ENCODE assay signal across 8 cellular contexts in the genomic region with DNA sequence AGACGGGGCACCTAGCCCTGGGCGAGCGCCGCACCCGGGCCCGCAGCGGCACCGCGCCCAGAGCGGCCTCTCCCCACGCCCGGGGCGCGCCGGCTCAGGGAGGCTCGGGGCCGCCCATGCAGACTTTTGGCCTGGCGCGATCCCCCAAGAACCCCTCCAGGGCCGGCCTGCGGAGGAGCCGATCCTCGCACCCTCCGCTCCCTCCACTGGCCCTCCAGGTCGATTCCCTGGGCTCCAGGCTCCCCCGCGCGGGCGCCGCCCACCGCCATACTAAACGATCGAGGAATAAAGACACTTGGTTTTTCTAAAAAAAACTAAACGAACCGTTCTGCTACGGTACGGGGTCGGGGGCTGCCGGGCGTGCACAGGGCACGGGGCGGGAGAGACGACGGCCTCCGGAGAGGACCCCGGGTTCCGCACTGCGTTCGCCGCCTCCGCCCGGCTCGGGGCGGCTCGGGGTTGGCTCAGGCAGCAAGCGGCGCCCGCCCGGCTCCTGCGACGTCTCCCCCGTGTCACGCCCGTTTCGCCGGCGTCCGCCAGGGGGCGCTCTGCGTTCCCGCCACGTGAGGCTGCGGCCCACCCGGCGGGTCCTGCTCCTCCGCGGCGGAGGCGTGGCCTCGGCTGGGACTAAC. TPM values are rescaled to one million over a fixed set of nuclear protein-coding genes. Genes with fewer than 3 reads are reported as not detected.
DNase-seq lines count a peak whose midpoint lies in the region; ATAC-seq and TF ChIP-seq lines count a peak whose summit lies in the region.

No MANE protein-coding gene starts in this region.

- peak overlapping the region; percentile 56 for H2AFZ ChIP-seq in neural cell (ENCODE audit: low read depth, low read length)

- TF ChIP-seq POLR2A in Raji (IDR thresholded peaks at IDR 0.05; ENCODE audit: insufficient read depth, low read depth, low read length), result peak; percentile 64; the same call in 1 of the 2 replicates

- TF ChIP-seq RAD21 in neural cell (conservative IDR thresholded peaks at IDR 0.05), result peak; percentile 69

- H3K4me3 Mint-ChIP-seq in stimulated activated naive CD8-positive, alpha-beta T cell treated with anti-CD3 and anti-CD28 coated beads, Interleukin-15, amount 100 ng/mL, for 72 hours, result peak overlapping the region; percentile 91 to 95

- H4K20me1 ChIP-seq in neural cell (ENCODE audit: insufficient read depth), result no peaks in the 10 kb centered on the region

- in situ Hi-C loops in G401 (cut with HindIII; ENCODE audit: low sequenced_read_pairs), result no loop called here

- peak; percentile 89 for ATAC-seq in stimulated activated naive CD8-positive, alpha-beta T cell treated with anti-CD3 and anti-CD28 coated beads, Interleukin-15, amount 100 ng/mL, for 72 hours

- no peaks in the 10 kb centered on the region for H3K9me3 Mint-ChIP-seq in stimulated activated naive CD8-positive, alpha-beta T cell treated with anti-CD3 and anti-CD28 coated beads, Interleukin-15, amount 100 ng/mL, for 72 hours

- H3K36me3 ChIP-seq in H7 (replicated peaks; ENCODE audit: control insufficient read depth, insufficient read depth, low read length), result no peaks in the 10 kb centered on the region; the same call in 1 of the 2 replicates
- H3K36me3 ChIP-seq in neural cell (ENCODE audit: insufficient read depth, low read length), result no peaks in the 10 kb centered on the region

- H3K4me3 ChIP-seq in H7 (ENCODE audit: insufficient read depth, low read depth, low read length) (peak overlapping the region; percentile 58), neural cell (ENCODE audit: low read length) (peak overlapping the region; percentile 80)

- peak; percentile 45 for TF ChIP-seq EP300 in neural cell (conservative IDR thresholded peaks at IDR 0.05; ENCODE audit: poor library complexity, severe bottlenecking)

- H3K27ac ChIP-seq in neural cell (ENCODE audit: low read length), result peak overlapping the region; percentile 72

- no peaks in the 10 kb centered on the region for H3F3A ChIP-seq in neural cell (ENCODE audit: insufficient read depth, low read length, poor library complexity, severe bottlenecking)

- DNase-seq in G401 (ENCODE audit: low spot score) (peak; percentile 92), H7 (peak; percentile 100), LoVo (ENCODE audit: low spot score) (peak; percentile 97), fibroblast of the conjunctiva (ENCODE audit: low read depth) (peak; percentile 83)
- DNase-seq in activated effector memory CD4-positive, alpha-beta T cell treated with anti-CD3 and anti-CD28 coated beads, Interleukin-2, amount 50 U/mL, for 16 hours, result peak; percentile 100
- DNase-seq in stimulated activated naive CD8-positive, alpha-beta T cell treated with anti-CD3 and anti-CD28 coated beads, Interleukin-15, amount 100 ng/mL, for 72 hours, result peak; percentile 98 to 100

- H3K9me2 ChIP-seq in neural cell (ENCODE audit: insufficient read depth, low read length), result no peaks in the 10 kb centered on the region

- H3K4me1 Mint-ChIP-seq in stimulated activated naive CD8-positive, alpha-beta T cell treated with anti-CD3 and anti-CD28 coated beads, Interleukin-15, amount 100 ng/mL, for 72 hours, result peaks cover 48% of the 10 kb centered on the region

- H3K27me3 Mint-ChIP-seq in stimulated activated naive CD8-positive, alpha-beta T cell treated with anti-CD3 and anti-CD28 coated beads, Interleukin-15, amount 100 ng/mL, for 72 hours, result no peaks in the 10 kb centered on the region

- H3K27me3 ChIP-seq in H7 (ENCODE audit: control insufficient read depth, insufficient read depth, low read length) (peaks cover 20% of the 10 kb centered on the region), neural cell (ENCODE audit: insufficient read depth, low read depth, low read length) (peaks cover 10% of the 10 kb centered on the region)

- peak overlapping the region; percentile 72 to 93 for H3K27ac Mint-ChIP-seq in stimulated activated naive CD8-positive, alpha-beta T cell treated with anti-CD3 and anti-CD28 coated beads, Interleukin-15, amount 100 ng/mL, for 72 hours

- peak overlapping the region; percentile 14 for H3K4me2 ChIP-seq in neural cell (ENCODE audit: low read length)

- TF ChIP-seq CTCF in neural cell (IDR thresholded peaks at IDR 0.05; ENCODE audit: poor library complexity, severe bottlenecking), result peak; percentile 91

- peak overlapping the region; percentile 83 for H3K9ac ChIP-seq in neural cell (ENCODE audit: low read length)

- no peaks in the 10 kb centered on the region for H3K79me2 ChIP-seq in neural cell (replicated peaks; ENCODE audit: insufficient read depth, low read length)

- no peaks in the 10 kb centered on the region for H3K9me3 ChIP-seq in neural cell (ENCODE audit: low read length)

TF ChIP-seq in neural cell, 6 proteins besides CTCF, POLR2A, EP300 and RAD21:
- TF ChIP-seq MXI1 (conservative IDR thresholded peaks at IDR 0.05; ENCODE audit: poor library complexity, severe bottlenecking) (peak; percentile 75), POLR2AphosphoS5 (IDR thresholded peaks at IDR 0.05) (peak; percentile 85), EZH2 (IDR thresholded peaks at IDR 0.05; ENCODE audit: borderline replicate concordance, insufficient read depth, low read length, poor library complexity, severe bottlenecking) (no peak), TAF1 (IDR thresholded peaks at IDR 0.05; ENCODE audit: low read depth) (no peak), SMC3 (conservative IDR thresholded peaks at IDR 0.05; ENCODE audit: poor library complexity) (peak; percentile 77)
- TF ChIP-seq, protein P1, sequence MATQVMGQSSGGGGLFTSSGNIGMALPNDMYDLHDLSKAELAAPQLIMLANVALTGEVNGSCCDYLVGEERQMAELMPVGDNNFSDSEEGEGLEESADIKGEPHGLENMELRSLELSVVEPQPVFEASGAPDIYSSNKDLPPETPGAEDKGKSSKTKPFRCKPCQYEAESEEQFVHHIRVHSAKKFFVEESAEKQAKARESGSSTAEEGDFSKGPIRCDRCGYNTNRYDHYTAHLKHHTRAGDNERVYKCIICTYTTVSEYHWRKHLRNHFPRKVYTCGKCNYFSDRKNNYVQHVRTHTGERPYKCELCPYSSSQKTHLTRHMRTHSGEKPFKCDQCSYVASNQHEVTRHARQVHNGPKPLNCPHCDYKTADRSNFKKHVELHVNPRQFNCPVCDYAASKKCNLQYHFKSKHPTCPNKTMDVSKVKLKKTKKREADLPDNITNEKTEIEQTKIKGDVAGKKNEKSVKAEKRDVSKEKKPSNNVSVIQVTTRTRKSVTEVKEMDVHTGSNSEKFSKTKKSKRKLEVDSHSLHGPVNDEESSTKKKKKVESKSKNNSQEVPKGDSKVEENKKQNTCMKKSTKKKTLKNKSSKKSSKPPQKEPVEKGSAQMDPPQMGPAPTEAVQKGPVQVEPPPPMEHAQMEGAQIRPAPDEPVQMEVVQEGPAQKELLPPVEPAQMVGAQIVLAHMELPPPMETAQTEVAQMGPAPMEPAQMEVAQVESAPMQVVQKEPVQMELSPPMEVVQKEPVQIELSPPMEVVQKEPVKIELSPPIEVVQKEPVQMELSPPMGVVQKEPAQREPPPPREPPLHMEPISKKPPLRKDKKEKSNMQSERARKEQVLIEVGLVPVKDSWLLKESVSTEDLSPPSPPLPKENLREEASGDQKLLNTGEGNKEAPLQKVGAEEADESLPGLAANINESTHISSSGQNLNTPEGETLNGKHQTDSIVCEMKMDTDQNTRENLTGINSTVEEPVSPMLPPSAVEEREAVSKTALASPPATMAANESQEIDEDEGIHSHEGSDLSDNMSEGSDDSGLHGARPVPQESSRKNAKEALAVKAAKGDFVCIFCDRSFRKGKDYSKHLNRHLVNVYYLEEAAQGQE (IDR thresholded peaks at IDR 0.05; ENCODE audit: borderline replicate concordance), result peak; percentile 52

RNA-seq across cellular contexts. Expression of a gene that starts 0.4 kb away (rescaled TPM):
- total RNA-seq in G401 (2014; rRNA removed; shearing (Covaris generic)), result 2.4 and 7.3 TPM in 2 replicates
- total RNA-seq in H7 (2014; rRNA removed; shearing (Covaris generic)), result 3.3 and 5.3 TPM in 2 replicates
- 3.1 and 4.1 TPM in 2 replicates for polyA plus RNA-seq in neural cell
- 3.2 TPM in 2 replicates for polyA minus RNA-seq in neural cell

RNA-seq across cellular contexts. Expression of a gene that starts 7.8 kb away (rescaled TPM):
- 2.3 and 3.9 TPM in 2 replicates for total RNA-seq in G401 (2014; rRNA removed; shearing (Covaris generic))
- total RNA-seq in H7 (2014; rRNA removed; shearing (Covaris generic)), result 5.1 and 5.8 TPM in 2 replicates
- polyA plus RNA-seq in neural cell, result 1.3 and 2.2 TPM in 2 replicates
- polyA minus RNA-seq in neural cell, result 1.9 and 2.3 TPM in 2 replicates

RNA-seq across cellular contexts. Expression of a gene that starts 14.8 kb away (rescaled TPM):
- 339 and 392 TPM in 2 replicates for total RNA-seq in G401 (2014; rRNA removed; shearing (Covaris generic))
- total RNA-seq in H7 (2014; rRNA removed; shearing (Covaris generic)), result 197 and 228 TPM in 2 replicates
- 263 and 292 TPM in 2 replicates for polyA plus RNA-seq in neural cell
- 80.8 and 91.8 TPM in 2 replicates for polyA minus RNA-seq in neural cell

RNA-seq across cellular contexts. Expression of a gene that starts 32.7 kb away (rescaled TPM):
- 1.3 and 11.3 TPM in 2 replicates for total RNA-seq in G401 (2014; rRNA removed; shearing (Covaris generic))
- 1.0 and 1.6 TPM in 2 replicates for total RNA-seq in H7 (2014; rRNA removed; shearing (Covaris generic))
- 24.5 and 33.7 TPM in 2 replicates for polyA plus RNA-seq in neural cell
- 16.3 and 18.9 TPM in 2 replicates for polyA minus RNA-seq in neural cell

RNA-seq across cellular contexts. Expression of a gene that starts 34.7 kb away (rescaled TPM):
- 59.4 and 68.2 TPM in 2 replicates for total RNA-seq in G401 (2014; rRNA removed; shearing (Covaris generic))
- total RNA-seq in H7 (2014; rRNA removed; shearing (Covaris generic)), result 45.4 and 46.7 TPM in 2 replicates
- 34.3 and 39.1 TPM in 2 replicates for polyA plus RNA-seq in neural cell
- 40.5 and 41.9 TPM in 2 replicates for polyA minus RNA-seq in neural cell

Comparison
In these comparisons a context has a peak if more than half of its experiments do, and no peak if none do; other contexts are left out.
1. Peak in every context shown above with its lines: DNase-seq, ATAC-seq, H3K4me3 ChIP-seq and H3K27ac ChIP-seq.